In the genomic region with DNA sequence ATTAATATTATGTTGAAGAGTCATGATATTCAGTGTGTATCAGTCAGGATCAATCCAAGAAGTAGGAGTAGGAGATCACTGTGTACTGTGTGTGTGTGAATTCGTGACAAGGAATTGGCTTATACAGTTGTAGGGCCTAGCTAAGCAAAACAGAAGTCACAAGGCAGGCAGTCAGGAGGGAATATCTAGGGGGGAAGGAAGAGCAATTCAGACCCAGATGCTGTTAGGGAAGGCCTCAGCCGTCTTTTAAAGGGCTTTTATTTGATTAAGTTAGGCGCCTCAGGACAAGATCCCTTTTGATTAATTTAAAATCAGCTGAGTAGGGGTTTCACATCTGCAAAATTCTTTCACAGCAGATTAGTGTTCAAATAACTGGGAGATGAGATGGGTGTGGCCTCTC, we compare ENCODE assay signal across 13 cellular contexts.
"Had no signal": no experiment of that assay in that cellular context is flagged by ENCODE, and none has a peak within 500 bp of the region (broad histone marks: within the 10 kb centered on the region; RNA-seq: fewer than 3 reads in every experiment).

No MANE protein-coding gene starts in this region.

- H3K9me3 Mint-ChIP-seq: endodermal cell; naive thymus-derived CD4-positive, alpha-beta T cell had no signal

- ATAC-seq: gastrocnemius medialis; heart right ventricle; naive thymus-derived CD4-positive, alpha-beta T cell had no signal

- H3K27ac Mint-ChIP-seq: endodermal cell had no signal

- H3K27ac ChIP-seq: coronary artery, gastrocnemius medialis, heart right ventricle, right atrium auricular region had no signal

- H3K4me1 ChIP-seq: gastrocnemius medialis, heart right ventricle, right atrium auricular region had no signal

- H3K27me3 Mint-ChIP-seq: naive thymus-derived CD4-positive, alpha-beta T cell had no signal

- H3K4me3 ChIP-seq: coronary artery, gastrocnemius medialis, heart right ventricle, right atrium auricular region had no signal

- H3K4me3 Mint-ChIP-seq: endodermal cell; naive thymus-derived CD4-positive, alpha-beta T cell had no signal

- H3K36me3 ChIP-seq: right atrium auricular region had no signal

- H3K27me3 ChIP-seq: gastrocnemius medialis, heart right ventricle, right atrium auricular region had no signal

- H3K9me3 ChIP-seq: gastrocnemius medialis, heart right ventricle, right atrium auricular region had no signal

- DNase-seq: effector CD4-positive, alpha-beta T cell; endodermal cell; gastrocnemius medialis; heart right ventricle; hypothalamus; kidney glomerular epithelial cell; naive thymus-derived CD4-positive, alpha-beta T cell; small intestine; stimulated activated CD4-positive, alpha-beta T cell treated with anti-CD3 and anti-CD28 coated beads, Interleukin-2, amount 100 ng/mL, for 48 hours; stimulated activated naive CD4-positive, alpha-beta T cell treated with Interleukin-2 at 50 U/mL for 16 hours; trophoblast cell had no signal
